Comparison of ENCODE assay signal across 9 cellular contexts in the genomic region with DNA sequence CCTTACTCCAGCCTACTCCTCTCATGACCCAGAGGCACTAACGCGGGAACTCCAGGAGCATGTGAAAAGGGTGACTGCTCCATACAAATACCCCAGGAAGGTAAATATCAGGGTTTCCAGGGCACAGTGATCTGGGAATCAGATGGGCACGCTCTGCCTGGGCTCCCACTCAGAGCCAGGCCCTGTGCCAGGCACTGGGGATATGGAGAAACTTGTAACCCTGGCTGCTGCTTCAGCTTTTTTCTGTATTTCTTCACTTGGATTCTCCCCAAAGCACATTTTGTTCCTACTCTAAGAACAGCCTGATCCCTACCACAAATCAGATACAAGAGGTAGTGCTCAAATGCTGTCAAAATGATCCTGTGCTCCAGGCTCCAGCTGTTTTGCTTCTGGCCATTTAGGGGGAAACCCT. TPM values are rescaled to one million over a fixed set of nuclear protein-coding genes. Genes with fewer than 3 reads are reported as not detected.
"Had no signal": no experiment of that assay in that cellular context is flagged by ENCODE, and none has a peak within 500 bp of the region (broad histone marks: within the 10 kb centered on the region; RNA-seq: fewer than 3 reads in every experiment).

No MANE protein-coding gene starts in this region.

RNA-seq across cellular contexts. Expression of a gene that starts 11.5 kb away (rescaled TPM):
- total RNA-seq: activated CD4-positive, alpha-beta T cell treated with anti-CD3 and anti-CD28 coated beads, Interleukin-2, amount 10 ng/mL, durations not matched to agents 7 days and 5 days; activated naive CD4-positive, alpha-beta T cell treated with anti-CD3 and anti-CD28 coated beads, Interleukin-2, amount 50 U/mL, for 72 hours; glomerular endothelial cell; natural killer cell treated with Interleukin-12 subunit alpha and Interleukin-12 subunit beta and Interleukin-15 and Interleukin-18, amount 100 ng/mL, for 72 hours; smooth muscle cell; temporal lobe had no signal
- polyA plus RNA-seq: smooth muscle cell had no signal

RNA-seq across cellular contexts. Expression of a gene that starts 30.5 kb away (rescaled TPM):
- total RNA-seq: activated CD4-positive, alpha-beta T cell treated with anti-CD3 and anti-CD28 coated beads, Interleukin-2, amount 10 ng/mL, durations not matched to agents 7 days and 5 days; activated naive CD4-positive, alpha-beta T cell treated with anti-CD3 and anti-CD28 coated beads, Interleukin-2, amount 50 U/mL, for 72 hours; activated T-cell treated with anti-CD3 and anti-CD28 coated beads, Interleukin-2, amount 50 U/mL, for 72 hours; glomerular endothelial cell; natural killer cell treated with Interleukin-12 subunit alpha and Interleukin-12 subunit beta and Interleukin-15 and Interleukin-18, amount 100 ng/mL, for 72 hours; smooth muscle cell had no signal
- polyA plus RNA-seq: smooth muscle cell had no signal

RNA-seq across cellular contexts. Expression of a gene that starts 35.3 kb away (rescaled TPM):
- total RNA-seq: activated CD4-positive, alpha-beta T cell treated with anti-CD3 and anti-CD28 coated beads, Interleukin-2, amount 10 ng/mL, durations not matched to agents 7 days and 5 days; activated naive CD4-positive, alpha-beta T cell treated with anti-CD3 and anti-CD28 coated beads, Interleukin-2, amount 50 U/mL, for 72 hours; activated T-cell treated with anti-CD3 and anti-CD28 coated beads, Interleukin-2, amount 50 U/mL, for 72 hours; dermis blood vessel endothelial cell; glomerular endothelial cell; natural killer cell treated with Interleukin-12 subunit alpha and Interleukin-12 subunit beta and Interleukin-15 and Interleukin-18, amount 100 ng/mL, for 72 hours; smooth muscle cell; T-cell; temporal lobe had no signal
- polyA plus RNA-seq: smooth muscle cell had no signal
